ENCODE assay signal across 8 cellular contexts in genomic region chr12:12704593-12705230, GRCh38. TPM values are rescaled to one million over a fixed set of nuclear protein-coding genes. Genes with fewer than 3 reads are reported as not detected.
DNase-seq lines count a peak whose midpoint lies in the region; TF ChIP-seq lines count a peak whose summit lies in the region.

No MANE protein-coding gene starts in this region.

- H3K27ac ChIP-seq in 22Rv1: peak overlapping the region; percentile 27

- H3K27ac Mint-ChIP-seq in HFFc6: no peak overlapping the region

- DNase-seq in ELR (ENCODE audit: low read depth) (peak; percentile 96), HFFc6 (peak; percentile 92), NCI-H146 (lab: John Stamatoyannopoulos, UW) (peak; percentile 92), SW 1271 (lab: John Stamatoyannopoulos, UW) (peak; percentile 82 to 94), epidermal melanocyte (ENCODE audit: insufficient read length, low spot score) (peak; percentile 76), middle frontal gyrus (ENCODE audit: extremely low spot score, low spot score) (peak; percentile 83), HK-2 (ENCODE audit: unreplicated experiment) (no peak)

- peak overlapping the region; percentile 11; the same call in 1 of the 2 replicates for H3K4me3 Mint-ChIP-seq in HFFc6

- H3K9me3 Mint-ChIP-seq in HFFc6: no peaks in the 10 kb centered on the region

- H3K36me3 Mint-ChIP-seq in HFFc6 (ENCODE audit: low read depth): no peaks in the 10 kb centered on the region

- TF ChIP-seq CTCF in 22Rv1 (IDR thresholded peaks at IDR 0.05) (peak; percentile 100), HFFc6 (IDR thresholded peaks at IDR 0.05) (peak; percentile 95)

- peaks cover 13% of the 10 kb centered on the region for H3K4me1 Mint-ChIP-seq in HFFc6 (ENCODE audit: low read depth)

- H3K27me3 Mint-ChIP-seq in HFFc6 (ENCODE audit: insufficient read depth): no peaks in the 10 kb centered on the region

RNA-seq across cellular contexts. Expression of gene GPR19, which starts 8.7 kb away (rescaled TPM):
- total RNA-seq in HFFc6 (2021; fragmentation: NEBNext Ultra II Directional; extraction: Animal tissue kit (Norgen Biotek cat#: 25700)): under 1 TPM in 3 of 6 experiments, not detected in 3; 0.15 to 0.31 (median 0.26) TPM

RNA-seq across cellular contexts. Expression of gene CDKN1B, which starts 12.5 kb away (rescaled TPM):
- 10 to 100 TPM; 22.9 to 31.4 (median 29.7) TPM for total RNA-seq in HFFc6 (2021; fragmentation: NEBNext Ultra II Directional; extraction: Animal tissue kit (Norgen Biotek cat#: 25700))
